13 cellular contexts compared by ENCODE assay signal in genomic region chr13:26962671-26963070, GRCh38.
"Had no signal": no experiment of that assay in that cellular context is flagged by ENCODE, and none has a peak within 500 bp of the region (broad histone marks: within the 10 kb centered on the region; RNA-seq: fewer than 3 reads in every experiment).

No MANE protein-coding gene starts in this region.

- H3K27ac ChIP-seq: foreskin keratinocyte, prostate gland, VCaP had no signal

- H3K9me3 ChIP-seq: prostate gland had no signal

- ATAC-seq: activated T-helper 17 cell treated with anti-CD3 and anti-CD28 coated beads, Interleukin-2, amount 50 U/mL, for 72 hours; foreskin keratinocyte; natural killer cell treated with Interleukin-12 subunit alpha and Interleukin-12 subunit beta and Interleukin-15 and Interleukin-18, amount 100 ng/mL, for 72 hours; right cardiac atrium had no signal

- H3K4me1 ChIP-seq: foreskin keratinocyte, prostate gland had no signal

- DNase-seq: activated CD4-positive, alpha-beta T cell treated with anti-CD3 and anti-CD28 coated beads for 1 hour; activated CD4-positive, alpha-beta T cell treated with anti-CD3 and anti-CD28 coated beads, Interleukin-2, amount 50 U/mL, for 4 hours; activated naive CD4-positive, alpha-beta T cell treated with Interleukin-2 at 50 U/mL for 16 hours; anterior cingulate cortex; effector memory CD4-positive, alpha-beta T cell; foreskin keratinocyte; immature natural killer cell; nucleus accumbens; right cardiac atrium had no signal

- H3K4me3 ChIP-seq: prostate gland had no signal

- H3K36me3 ChIP-seq: prostate gland had no signal
